27 cellular contexts compared by ENCODE assay signal in genomic region chr10:120514959-120515358, GRCh38. TPM values are rescaled to one million over a fixed set of nuclear protein-coding genes. Genes with fewer than 3 reads are reported as not detected.
"Had no signal": no experiment of that assay in that cellular context is flagged by ENCODE, and none has a peak within 500 bp of the region (broad histone marks: within the 10 kb centered on the region; RNA-seq: fewer than 3 reads in every experiment).

No MANE protein-coding gene starts in this region.

- ATAC-seq: stimulated activated effector memory CD8-positive, alpha-beta T cell treated with anti-CD3 and anti-CD28 coated beads, Interleukin-12 subunit alpha, Interleukin-12 subunit beta, amount 100 ng/mL, for 72 hours; stimulated activated memory B cell treated with anti-CD40 and anti-IgM and Interleukin-4, amounts not matched to agents 10 μg/mL and 1 μg/mL and 100 μg/mL, for 72 hours; stimulated activated naive B cell treated with anti-CD40 and anti-IgM and Interleukin-4, amounts not matched to agents 10 μg/mL and 1 μg/mL and 100 μg/mL, for 72 hours; stimulated activated naive CD8-positive, alpha-beta T cell treated with anti-CD3 and anti-CD28 coated beads, Interleukin-15, amount 100 ng/mL, for 72 hours; stimulated activated naive CD8-positive, alpha-beta T cell treated with anti-CD3 and anti-CD28 coated beads, Interleukin-15, Interleukin-2, amounts not matched to agents 100 U/mL and 50 U/mL, for 24 hours; upper lobe of right lung had no signal

- H3K9me3 ChIP-seq: stomach, suprapubic skin, testis, thoracic aorta, thyroid gland, tibial artery, tibial nerve, transverse colon, upper lobe of left lung, upper lobe of right lung, uterus, vagina had no signal

- DNase-seq: stimulated activated CD4-positive, alpha-beta T cell treated with anti-CD3 and anti-CD28 coated beads, Interleukin-2, amount 100 ng/mL, for 48 hours; stimulated activated CD4-positive, alpha-beta T cell treated with anti-CD3 and anti-CD28 coated beads, Interleukin-4, amount 100 ng/mL, for 1 hour; stimulated activated CD4-positive, alpha-beta T cell treated with anti-CD3 and anti-CD28 coated beads, Interleukin-4, amount 100 ng/mL, for 24 hours; stimulated activated CD4-positive, alpha-beta T cell treated with anti-CD3 and anti-CD28 coated beads, Interleukin-4, amount 100 ng/mL, for 4 hours; stimulated activated CD8-positive, alpha-beta memory T cell treated with anti-CD3 and anti-CD28 coated beads, Interleukin-4, amount 100 ng/mL, for 48 hours; stimulated activated naive B cell treated with anti-CD40 and anti-IgM and Interleukin-4, amounts not matched to agents 10 μg/mL and 1 μg/mL and 100 μg/mL, for 72 hours; stimulated activated naive CD4-positive, alpha-beta T cell; stimulated activated naive CD4-positive, alpha-beta T cell treated with Interleukin-2 at 50 U/mL for 16 hours; stimulated activated naive CD8-positive, alpha-beta T cell treated with anti-CD3 and anti-CD28 coated beads, Interleukin-15, amount 100 ng/mL, for 72 hours; stimulated activated naive CD8-positive, alpha-beta T cell treated with anti-CD3 and anti-CD28 coated beads, Interleukin-15, Interleukin-2, amounts not matched to agents 100 U/mL and 50 U/mL, for 24 hours; stomach; substantia nigra; testis; thyroid gland; tibial artery; transverse colon; trophoblast cell; upper lobe of left lung; upper lobe of right lung; uterus had no signal

- H3K27ac ChIP-seq: stomach, suprapubic skin, testis, thoracic aorta, thyroid gland, tibial artery, tibial nerve, transverse colon, upper lobe of left lung, upper lobe of right lung, uterus, vagina had no signal

- H3K4me3 ChIP-seq: stomach, suprapubic skin, testis, thoracic aorta, thyroid gland, tibial artery, tibial nerve, transverse colon, upper lobe of left lung, upper lobe of right lung, uterus, vagina had no signal

- H3K4me1 ChIP-seq: stomach, suprapubic skin, testis, thyroid gland, tibial artery, tibial nerve, transverse colon, upper lobe of left lung, upper lobe of right lung, uterus, vagina had no signal

- H3K27me3 ChIP-seq: suprapubic skin, testis, thyroid gland, tibial artery, tibial nerve, transverse colon, upper lobe of left lung, upper lobe of right lung, uterus, vagina had no signal

- H3K36me3 ChIP-seq: stomach, suprapubic skin, thoracic aorta, thyroid gland, tibial artery, tibial nerve, transverse colon, upper lobe of left lung, upper lobe of right lung, uterus, vagina had no signal

RNA-seq across cellular contexts. Expression of gene PLPP4, which starts 57.9 kb away (rescaled TPM):
- total RNA-seq: stomach, thoracic aorta, tibial nerve, ureter had no signal
- polyA plus RNA-seq: stomach had no signal
